27 cellular contexts compared by ENCODE assay signal in genomic region chr2:160194351-160194750, GRCh38. TPM values are rescaled to one million over a fixed set of nuclear protein-coding genes. Genes with fewer than 3 reads are reported as not detected.
DNase-seq lines count a peak whose midpoint lies in the region; ATAC-seq, FAIRE-seq and TF ChIP-seq lines count a peak whose summit lies in the region.
"Had no signal": no experiment of that assay in that cellular context is flagged by ENCODE, and none has a peak within 500 bp of the region (broad histone marks: within the 10 kb centered on the region; RNA-seq: fewer than 3 reads in every experiment).

No MANE protein-coding gene starts in this region.

- peak overlapping the region; percentile 31 for H3K4me2 ChIP-seq in smooth muscle cell

- no peaks in the 10 kb centered on the region for H3K9me3 ChIP-seq in smooth muscle cell (replicated peaks; ENCODE audit: low read depth)
- H3K9me3 ChIP-seq: heart left ventricle, ovary, sigmoid colon, SJSA1, uterus had no signal

- no peak for TF ChIP-seq CTCF in smooth muscle cell (IDR thresholded peaks at IDR 0.05; ENCODE audit: borderline replicate concordance, insufficient read depth, poor library complexity, severe bottlenecking)

- H3K79me2 ChIP-seq in smooth muscle cell (ENCODE audit: low read depth): peaks cover 3% of the 10 kb centered on the region

- H3K9ac ChIP-seq in smooth muscle cell (ENCODE audit: low read depth): no peak overlapping the region

- 83% methylated on average over 2 of the region's 2 CpGs for WGBS in smooth muscle cell (ENCODE audit: low lambda C conversion rate)

- H3F3A ChIP-seq in smooth muscle cell (ENCODE audit: low read depth): no peaks in the 10 kb centered on the region

- TF ChIP-seq POLR2A in GM12892 (IDR thresholded peaks at IDR 0.05; ENCODE audit: low read depth, low read length): no peak

- H3K4me1 ChIP-seq in smooth muscle cell (ENCODE audit: low read depth): no peaks in the 10 kb centered on the region
- H3K4me1 ChIP-seq: heart left ventricle, sigmoid colon, SJSA1, uterus had no signal

- H3K4me3 ChIP-seq in smooth muscle cell: no peak overlapping the region
- H3K4me3 ChIP-seq: cardiac muscle cell, heart left ventricle, ovary, sigmoid colon, SJSA1, uterus had no signal

- peak overlapping the region; percentile 76 for H3K27ac ChIP-seq in epithelial cell of prostate
- H3K27ac ChIP-seq in smooth muscle cell (ENCODE audit: low read depth): no peak overlapping the region
- H3K27ac ChIP-seq: cardiac muscle cell, heart left ventricle, ovary, sigmoid colon, SJSA1, uterus had no signal

- H3K27me3 ChIP-seq in smooth muscle cell (ENCODE audit: low read depth): no peaks in the 10 kb centered on the region
- H3K27me3 ChIP-seq: cardiac muscle cell, heart left ventricle, ovary, sigmoid colon, SJSA1, uterus had no signal

- DNase-seq in GM12892 (ENCODE audit: insufficient read length) (no peak), NCI-H82 (lab: John Stamatoyannopoulos, UW) (peak; percentile 96), epithelial cell of prostate (ENCODE audit: low read depth, low spot score) (no peak), smooth muscle cell (lab: John Stamatoyannopoulos, UW; ENCODE audit: unreplicated experiment) (no peak), Kasumi-1 (lab: John Stamatoyannopoulos, UW) (no peak)
- DNase-seq: activated CD4-positive, alpha-beta T cell treated with anti-CD3 and anti-CD28 coated beads for 36 hours; activated naive CD4-positive, alpha-beta T cell treated with Interleukin-2 at 50 U/mL for 16 hours; activated T-cell treated with anti-CD3 and anti-CD28 coated beads, Interleukin-2, amount 50 U/mL, for 48 hours; cortex of kidney; endodermal cell; H9; heart left ventricle; left ventricle myocardium superior; midbrain; ovary; sigmoid colon; stimulated activated CD8-positive, alpha-beta memory T cell treated with anti-CD3 and anti-CD28 coated beads, Interleukin-4, amount 100 ng/mL, for 48 hours; uterus had no signal

- peak; percentile 60 for FAIRE-seq in GM12892 (lab: Jason Lieb, UNC)

- no peak overlapping the region for H2AFZ ChIP-seq in smooth muscle cell (ENCODE audit: low read depth)

- H4K20me1 ChIP-seq in smooth muscle cell (ENCODE audit: low read depth): no peaks in the 10 kb centered on the region

- H3K36me3 ChIP-seq in smooth muscle cell (ENCODE audit: low read depth): no peaks in the 10 kb centered on the region
- H3K36me3 ChIP-seq: cardiac muscle cell, heart left ventricle, ovary, sigmoid colon, SJSA1, uterus had no signal

- ATAC-seq in GM19351 (IDR thresholded peaks at IDR 0.05; ENCODE audit: unreplicated experiment) (no peak), HG02571 (IDR thresholded peaks at IDR 0.05; ENCODE audit: unreplicated experiment) (no peak)
- ATAC-seq: activated CD4-positive, alpha-beta T cell treated with anti-CD3 and anti-CD28 coated beads for 36 hours; heart left ventricle; left ventricle myocardium superior; Panc1 had no signal

RNA-seq across cellular contexts. Expression of gene ITGB6, which starts 5.7 kb away (rescaled TPM):
- not detected for polyA plus RNA-seq in GM12892 (2012; ENCODE audit: missing spikeins)
- 175 and 181 TPM in 2 replicates for total RNA-seq in smooth muscle cell
- polyA plus RNA-seq in smooth muscle cell: 15.2 and 85.3 TPM in 2 replicates
- total RNA-seq: activated CD4-positive, alpha-beta T cell treated with anti-CD3 and anti-CD28 coated beads for 36 hours; CD4-positive, CD25-positive, alpha-beta regulatory T cell; H9; natural killer cell treated with Interleukin-12 subunit alpha and Interleukin-12 subunit beta and Interleukin-15 and Interleukin-18, amount 100 ng/mL, for 72 hours; sigmoid colon; SJSA1; subcutaneous adipose tissue; T-helper 1 cell treated with Interleukin-12 subunit alpha and Interleukin-12 subunit beta and Interleukin-4 antibody, amounts not matched to agents 30 ng/mL and 1 ng/mL, for 36 hours had no signal
- polyA plus RNA-seq: CD4-positive, CD25-positive, alpha-beta regulatory T cell; ovary had no signal
